8 cellular contexts compared by ENCODE assay signal in genomic region chr5:116574682-116575634, GRCh38. TPM values are rescaled to one million over a fixed set of nuclear protein-coding genes. Genes with fewer than 3 reads are reported as not detected.
DNase-seq lines count a peak whose midpoint lies in the region; ATAC-seq and TF ChIP-seq lines count a peak whose summit lies in the region.

TSS of gene SEMA6A (minus strand) at chr5:116574823. CDS start at chr5:116504944, 69,879 bp downstream.

- H3K27me3 Mint-ChIP-seq in activated CD4-positive, alpha-beta T cell treated with anti-CD3 and anti-CD28 coated beads for 36 hours, result peaks cover 65% of the 10 kb centered on the region
- H3K27me3 Mint-ChIP-seq in T-helper 1 cell treated with Interleukin-12 subunit alpha and Interleukin-12 subunit beta and Interleukin-4 antibody, amounts not matched to agents 30 μg/mL and 1 μg/mL, for 36 hours (ENCODE audit: low read depth), result peaks cover 77% of the 10 kb centered on the region

- TF ChIP-seq CTCF in coronary artery (IDR thresholded peaks at IDR 0.05), result no peak

- H3K27ac ChIP-seq in coronary artery, result peak within 1 kb of the TSS; percentile 27 to 60

- peak; percentile 85 for DNase-seq in activated CD4-positive, alpha-beta T cell treated with anti-CD3 and anti-CD28 coated beads for 36 hours
- no peak for DNase-seq in activated CD4-positive, alpha-beta T cell treated with anti-CD3 and anti-CD28 coated beads, Interleukin-2, amount 50 U/mL, for 4 hours
- DNase-seq in NCI-H1048 (lab: John Stamatoyannopoulos, UW) (peak; percentile 70), coronary artery (ENCODE audit: low spot score) (peak; percentile 89), kidney glomerular epithelial cell (lab: John Stamatoyannopoulos, UW) (peak; percentile 83)
- DNase-seq in stimulated activated CD4-positive, alpha-beta T cell treated with anti-CD3 and anti-CD28 coated beads, Interleukin-12 subunit alpha, Interleukin-12 subunit beta, amount 100 ng/mL, for 24 hours (ENCODE audit: low read depth in 2 of 2), result peak; percentile 19 to 71

- POLR2A ChIA-PET in activated CD4-positive, alpha-beta T cell treated with anti-CD3 and anti-CD28 coated beads for 36 hours (lab: Charles Lee), result no interaction called here

- intact Hi-C loops in activated CD4-positive, alpha-beta T cell treated with anti-CD3 and anti-CD28 coated beads for 36 hours (cut with DNase I, micrococcal nuclease), result loop anchor here (5.0 to 10.0 kb wide), 3 partner anchors 372 to 760 kb away; partner anchors contain the start of gene CDO1 (in 1 of the 2)

- H3K9me3 Mint-ChIP-seq in activated CD4-positive, alpha-beta T cell treated with anti-CD3 and anti-CD28 coated beads for 36 hours (ENCODE audit: low read depth), result no peaks in the 10 kb centered on the region
- H3K9me3 Mint-ChIP-seq in T-helper 1 cell treated with Interleukin-12 subunit alpha and Interleukin-12 subunit beta and Interleukin-4 antibody, amounts not matched to agents 30 μg/mL and 1 μg/mL, for 36 hours, result no peaks in the 10 kb centered on the region

- peak; percentile 83 for ATAC-seq in activated CD4-positive, alpha-beta T cell treated with anti-CD3 and anti-CD28 coated beads for 36 hours
- peak; percentile 61 for ATAC-seq in HG02610 (IDR thresholded peaks at IDR 0.05; ENCODE audit: unreplicated experiment)

- peak within 1 kb of the TSS; percentile 68 for H3K4me3 Mint-ChIP-seq in activated CD4-positive, alpha-beta T cell treated with anti-CD3 and anti-CD28 coated beads for 36 hours
- H3K4me3 Mint-ChIP-seq in T-helper 1 cell treated with Interleukin-12 subunit alpha and Interleukin-12 subunit beta and Interleukin-4 antibody, amounts not matched to agents 30 μg/mL and 1 μg/mL, for 36 hours, result peak within 1 kb of the TSS; percentile 88

- H3K4me1 Mint-ChIP-seq in activated CD4-positive, alpha-beta T cell treated with anti-CD3 and anti-CD28 coated beads for 36 hours, result peaks cover 25% of the 10 kb centered on the region
- H3K4me1 Mint-ChIP-seq in T-helper 1 cell treated with Interleukin-12 subunit alpha and Interleukin-12 subunit beta and Interleukin-4 antibody, amounts not matched to agents 30 μg/mL and 1 μg/mL, for 36 hours (ENCODE audit: low read depth), result peaks cover 19% of the 10 kb centered on the region

- CTCF ChIA-PET in activated CD4-positive, alpha-beta T cell treated with anti-CD3 and anti-CD28 coated beads for 36 hours (lab: Charles Lee), result interaction anchor here (0.6 to 1.3 kb wide), 3 partner anchors 9 to 702 kb away, joined by 3 to 4 read pairs (median 3); no protein-coding TSS in a partner anchor

- H3K27ac Mint-ChIP-seq in activated CD4-positive, alpha-beta T cell treated with anti-CD3 and anti-CD28 coated beads for 36 hours, result no peak within 1 kb of the TSS
- no peak within 1 kb of the TSS for H3K27ac Mint-ChIP-seq in T-helper 1 cell treated with Interleukin-12 subunit alpha and Interleukin-12 subunit beta and Interleukin-4 antibody, amounts not matched to agents 30 μg/mL and 1 μg/mL, for 36 hours

- H3K36me3 Mint-ChIP-seq in activated CD4-positive, alpha-beta T cell treated with anti-CD3 and anti-CD28 coated beads for 36 hours (ENCODE audit: low read depth), result no peaks in the 10 kb centered on the region
- no peaks in the 10 kb centered on the region for H3K36me3 Mint-ChIP-seq in T-helper 1 cell treated with Interleukin-12 subunit alpha and Interleukin-12 subunit beta and Interleukin-4 antibody, amounts not matched to agents 30 μg/mL and 1 μg/mL, for 36 hours (ENCODE audit: low read depth)

- H3K4me3 ChIP-seq in coronary artery, result peak within 1 kb of the TSS; percentile 77

RNA-seq across cellular contexts. Expression of gene SEMA6A, which starts in this region (rescaled TPM):
- not detected for total RNA-seq in activated CD4-positive, alpha-beta T cell treated with anti-CD3 and anti-CD28 coated beads for 36 hours

Comparison
In these comparisons a context has a peak if more than half of its experiments do, and no peak if none do; other contexts are left out.
1. Peak in DNase-seq and ATAC-seq in activated CD4-positive, alpha-beta T cell treated with anti-CD3 and anti-CD28 coated beads for 36 hours; RNA of the gene not detected or under 1 TPM.
2. DNase-seq: peak in NCI-H1048 (single experiment), coronary artery (single experiment), kidney glomerular epithelial cell (single experiment) and stimulated activated CD4-positive, alpha-beta T cell treated with anti-CD3 and anti-CD28 coated beads, Interleukin-12 subunit alpha, Interleukin-12 subunit beta, amount 100 ng/mL, for 24 hours (2 of 2); none in activated CD4-positive, alpha-beta T cell treated with anti-CD3 and anti-CD28 coated beads, Interleukin-2, amount 50 U/mL, for 4 hours (0 of 2).